In the genomic region with DNA sequence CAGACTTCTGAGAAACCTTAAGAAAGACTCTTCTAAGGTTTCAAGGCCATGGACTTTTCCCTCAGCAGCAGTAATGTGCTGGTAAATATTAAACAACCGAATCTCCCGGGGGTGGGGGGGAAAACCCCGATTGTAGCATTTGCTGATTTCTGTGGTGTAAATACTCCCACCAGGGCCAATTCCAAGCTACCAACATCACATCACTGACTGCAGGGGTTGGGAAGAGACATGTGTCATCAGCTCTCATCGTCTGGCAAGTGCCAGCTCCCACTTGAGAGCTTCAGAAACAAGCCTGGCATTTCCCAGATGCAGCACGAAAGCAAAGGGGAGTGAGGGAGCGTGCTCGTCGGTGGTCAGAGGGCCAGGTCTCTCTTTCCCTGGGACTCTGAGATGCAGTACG, we compare ENCODE assay signal across 24 cellular contexts.
"Had no signal": no experiment of that assay in that cellular context is flagged by ENCODE, and none has a peak within 500 bp of the region (broad histone marks: within the 10 kb centered on the region; RNA-seq: fewer than 3 reads in every experiment).

No MANE protein-coding gene starts in this region.

- H3K4me3 ChIP-seq: dorsolateral prefrontal cortex, mucosa of descending colon, ovary, tibial artery had no signal

- H3K27ac ChIP-seq: brain microvascular endothelial cell, dorsolateral prefrontal cortex, ovary, tibial artery, WERI-Rb-1 had no signal

- H3K27me3 ChIP-seq: brain microvascular endothelial cell, ovary, tibial artery had no signal

- ATAC-seq: activated naive CD8-positive, alpha-beta T cell treated with anti-CD3 and anti-CD28 coated beads, Interleukin-2, amount 50 U/mL, for 24 hours; mucosa of descending colon; stimulated activated naive CD8-positive, alpha-beta T cell treated with anti-CD3 and anti-CD28 coated beads, Interleukin-15, Interleukin-2, amounts not matched to agents 100 U/mL and 50 U/mL, for 24 hours; T-helper 17 cell had no signal

- H3K9me3 Mint-ChIP-seq: activated naive CD8-positive, alpha-beta T cell treated with anti-CD3 and anti-CD28 coated beads, Interleukin-2, amount 50 U/mL, for 24 hours; activated T-helper 1 cell treated with anti-CD3 and anti-CD28 coated beads, Interleukin-12 subunit alpha, Interleukin-12 subunit beta, Interleukin-2, Interleukin-4 antibody, amounts not matched to agents 30 ng/mL and 10 ng/mL and 1 ng/mL, durations not matched to agents 14 hours and 24 hours and 36 hours had no signal

- DNase-seq: activated CD4-positive, alpha-beta T cell treated with anti-CD3 and anti-CD28 coated beads for 1 hour; activated naive CD8-positive, alpha-beta T cell treated with anti-CD3 and anti-CD28 coated beads, Interleukin-2, amount 50 U/mL, for 24 hours; activated T-cell treated with anti-CD3 and anti-CD28 coated beads for 4 hours; anterior cingulate cortex; brain microvascular endothelial cell; central memory CD4-positive, alpha-beta T cell; dorsolateral prefrontal cortex; endodermal cell; head of caudate nucleus; mesenchymal stem cell; mucosa of descending colon; naive B cell; ovary; stimulated activated CD4-positive, alpha-beta T cell treated with anti-CD3 and anti-CD28 coated beads, Interleukin-2, amount 100 ng/mL, for 24 hours; stimulated activated naive CD8-positive, alpha-beta T cell treated with anti-CD3 and anti-CD28 coated beads, Interleukin-15, Interleukin-2, amounts not matched to agents 100 U/mL and 50 U/mL, for 24 hours; substantia nigra; T-helper 17 cell; tibial artery; WERI-Rb-1 had no signal

- H3K4me1 ChIP-seq: tibial artery had no signal

- H3K36me3 ChIP-seq: brain microvascular endothelial cell, ovary, tibial artery, WERI-Rb-1 had no signal

- FAIRE-seq: colon, frontal cortex, keratinocyte, urothelium cell line had no signal

- H3K9me3 ChIP-seq: mucosa of descending colon, ovary had no signal

- H3K27ac Mint-ChIP-seq: activated naive CD8-positive, alpha-beta T cell treated with anti-CD3 and anti-CD28 coated beads, Interleukin-2, amount 50 U/mL, for 24 hours; activated T-helper 1 cell treated with anti-CD3 and anti-CD28 coated beads, Interleukin-12 subunit alpha, Interleukin-12 subunit beta, Interleukin-2, Interleukin-4 antibody, amounts not matched to agents 30 ng/mL and 10 ng/mL and 1 ng/mL, durations not matched to agents 14 hours and 24 hours and 36 hours; endodermal cell; naive B cell; T-helper 17 cell had no signal
